ENCODE assay signal across 29 cellular contexts in the genomic region with DNA sequence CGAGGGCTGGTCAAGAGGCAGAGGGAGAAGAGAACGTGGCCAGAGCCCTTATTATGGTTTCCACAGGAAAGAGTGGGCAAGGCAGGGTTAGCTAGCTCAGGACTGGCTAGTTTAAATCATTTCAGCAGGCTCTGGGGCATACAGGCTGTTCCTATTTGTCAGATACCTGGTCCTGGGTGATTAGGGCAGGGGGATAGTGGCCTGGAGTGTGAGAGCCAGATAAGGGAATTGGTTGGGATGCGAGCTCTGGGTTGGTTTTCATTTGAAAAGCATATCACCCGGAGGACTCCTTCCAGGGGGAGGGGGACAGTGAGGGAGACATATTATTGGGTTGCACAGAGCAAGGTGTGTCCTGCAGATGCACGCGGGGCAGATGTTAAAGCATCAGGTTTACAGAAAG.
"Had no signal": no experiment of that assay in that cellular context is flagged by ENCODE, and none has a peak within 500 bp of the region (broad histone marks: within the 10 kb centered on the region; RNA-seq: fewer than 3 reads in every experiment).

No MANE protein-coding gene starts in this region.

- H3K9me3 ChIP-seq: adrenal gland, body of pancreas had no signal

- H3K27ac ChIP-seq: adrenal gland, body of pancreas, epithelial cell of prostate, WERI-Rb-1 had no signal

- H3K4me3 ChIP-seq: adrenal gland, body of pancreas had no signal

- H3K27me3 Mint-ChIP-seq: activated CD8-positive, alpha-beta T cell treated with anti-CD3 and anti-CD28 coated beads for 36 hours; activated naive CD4-positive, alpha-beta T cell treated with anti-CD3 and anti-CD28 coated beads, Interleukin-2, amount 50 U/mL, for 24 hours had no signal

- H3K36me3 Mint-ChIP-seq: activated naive CD4-positive, alpha-beta T cell treated with anti-CD3 and anti-CD28 coated beads, Interleukin-2, amount 50 U/mL, for 24 hours; activated naive CD8-positive, alpha-beta T cell treated with anti-CD3 and anti-CD28 coated beads for 36 hours had no signal

- H3K9me3 Mint-ChIP-seq: activated B cell treated with CpG ODN at 0.5 μM for 24 hours; activated CD8-positive, alpha-beta T cell treated with anti-CD3 and anti-CD28 coated beads for 36 hours; activated naive CD4-positive, alpha-beta T cell treated with anti-CD3 and anti-CD28 coated beads for 36 hours; activated naive CD4-positive, alpha-beta T cell treated with anti-CD3 and anti-CD28 coated beads, Interleukin-2, amount 50 U/mL, for 24 hours; activated naive CD8-positive, alpha-beta T cell treated with anti-CD3 and anti-CD28 coated beads for 36 hours; activated naive CD8-positive, alpha-beta T cell treated with anti-CD3 and anti-CD28 coated beads, Interleukin-2, amount 50 U/mL, for 24 hours; activated T-cell treated with anti-CD3 and anti-CD28 coated beads, Interleukin-2, amount 50 U/mL, for 4 hours; activated T-helper 17 cell treated with anti-CD3 and anti-CD28 coated beads, Interleukin-2, amount 50 U/mL, for 72 hours; T-helper 2 cell treated with Interferon-gamma antibody and Interleukin-4, amounts not matched to agents 5 μg/mL and 100 μg/mL, for 36 hours had no signal

- ATAC-seq: activated CD4-positive, CD25-positive, alpha-beta regulatory T cell treated with anti-CD3 and anti-CD28 coated beads, Interleukin-2, amount 50 U/mL, for 24 hours; activated CD8-positive, alpha-beta T cell treated with anti-CD3 and anti-CD28 coated beads for 36 hours; activated naive CD8-positive, alpha-beta T cell treated with anti-CD3 and anti-CD28 coated beads, Interleukin-2, amount 50 U/mL, for 24 hours; activated T-cell treated with anti-CD3 and anti-CD28 coated beads, Interleukin-2, amount 50 U/mL, for 4 hours; activated T-helper 17 cell treated with anti-CD3 and anti-CD28 coated beads, Interleukin-2, amount 50 U/mL, for 72 hours; body of pancreas; esophagus mucosa; T-helper 17 cell had no signal

- H3K4me3 Mint-ChIP-seq: activated B cell treated with CpG ODN at 0.5 μM for 24 hours; activated CD8-positive, alpha-beta T cell treated with anti-CD3 and anti-CD28 coated beads for 36 hours; activated naive CD4-positive, alpha-beta T cell treated with anti-CD3 and anti-CD28 coated beads for 36 hours; activated naive CD4-positive, alpha-beta T cell treated with anti-CD3 and anti-CD28 coated beads, Interleukin-2, amount 50 U/mL, for 24 hours; activated naive CD8-positive, alpha-beta T cell treated with anti-CD3 and anti-CD28 coated beads for 36 hours; activated naive CD8-positive, alpha-beta T cell treated with anti-CD3 and anti-CD28 coated beads, Interleukin-2, amount 50 U/mL, for 24 hours; activated T-cell treated with anti-CD3 and anti-CD28 coated beads, Interleukin-2, amount 50 U/mL, for 4 hours; activated T-helper 17 cell treated with anti-CD3 and anti-CD28 coated beads, Interleukin-2, amount 50 U/mL, for 72 hours; T-helper 17 cell; T-helper 2 cell treated with Interferon-gamma antibody and Interleukin-4, amounts not matched to agents 5 μg/mL and 100 μg/mL, for 36 hours had no signal

- DNase-seq: activated B cell treated with CpG ODN at 0.5 μM for 24 hours; activated CD4-positive, alpha-beta T cell treated with anti-CD3 and anti-CD28 coated beads for 48 hours; activated CD4-positive, alpha-beta T cell treated with anti-CD3 and anti-CD28 coated beads, Interleukin-2, amount 50 U/mL, for 1 hour; activated CD4-positive, alpha-beta T cell treated with anti-CD3 and anti-CD28 coated beads, Interleukin-2, amount 50 U/mL, for 48 hours; activated CD8-positive, alpha-beta memory T cell treated with anti-CD3 and anti-CD28 coated beads for 24 hours; activated CD8-positive, alpha-beta T cell treated with anti-CD3 and anti-CD28 coated beads for 36 hours; activated effector memory CD4-positive, alpha-beta T cell treated with anti-CD3 and anti-CD28 coated beads, Interleukin-2, amount 50 U/mL, for 16 hours; activated naive CD4-positive, alpha-beta T cell treated with anti-CD3 and anti-CD28 coated beads for 36 hours; activated naive CD8-positive, alpha-beta T cell treated with anti-CD3 and anti-CD28 coated beads for 36 hours; activated naive CD8-positive, alpha-beta T cell treated with anti-CD3 and anti-CD28 coated beads, Interleukin-2, amount 50 U/mL, for 24 hours; activated T-cell treated with anti-CD3 and anti-CD28 coated beads, Interleukin-2, amount 50 U/mL, for 4 hours; amygdala; aorta; body of pancreas; caudate nucleus; cortex of kidney; effector CD8-positive, alpha-beta T cell; foreskin fibroblast; T-helper 1 cell; T-helper 17 cell; T1000 had no signal

- H3K36me3 ChIP-seq: adrenal gland, WERI-Rb-1 had no signal

- H3K27me3 ChIP-seq: adrenal gland, body of pancreas had no signal

- H3K27ac Mint-ChIP-seq: activated B cell treated with CpG ODN at 0.5 μM for 24 hours; activated CD8-positive, alpha-beta T cell treated with anti-CD3 and anti-CD28 coated beads for 36 hours; activated naive CD4-positive, alpha-beta T cell treated with anti-CD3 and anti-CD28 coated beads for 36 hours; activated naive CD4-positive, alpha-beta T cell treated with anti-CD3 and anti-CD28 coated beads, Interleukin-2, amount 50 U/mL, for 24 hours; activated naive CD8-positive, alpha-beta T cell treated with anti-CD3 and anti-CD28 coated beads for 36 hours; activated naive CD8-positive, alpha-beta T cell treated with anti-CD3 and anti-CD28 coated beads, Interleukin-2, amount 50 U/mL, for 24 hours; activated T-helper 17 cell treated with anti-CD3 and anti-CD28 coated beads, Interleukin-2, amount 50 U/mL, for 72 hours; T-helper 2 cell treated with Interferon-gamma antibody and Interleukin-4, amounts not matched to agents 5 μg/mL and 100 μg/mL, for 36 hours had no signal
